ENCODE assay signal across 8 cellular contexts in the genomic region with DNA sequence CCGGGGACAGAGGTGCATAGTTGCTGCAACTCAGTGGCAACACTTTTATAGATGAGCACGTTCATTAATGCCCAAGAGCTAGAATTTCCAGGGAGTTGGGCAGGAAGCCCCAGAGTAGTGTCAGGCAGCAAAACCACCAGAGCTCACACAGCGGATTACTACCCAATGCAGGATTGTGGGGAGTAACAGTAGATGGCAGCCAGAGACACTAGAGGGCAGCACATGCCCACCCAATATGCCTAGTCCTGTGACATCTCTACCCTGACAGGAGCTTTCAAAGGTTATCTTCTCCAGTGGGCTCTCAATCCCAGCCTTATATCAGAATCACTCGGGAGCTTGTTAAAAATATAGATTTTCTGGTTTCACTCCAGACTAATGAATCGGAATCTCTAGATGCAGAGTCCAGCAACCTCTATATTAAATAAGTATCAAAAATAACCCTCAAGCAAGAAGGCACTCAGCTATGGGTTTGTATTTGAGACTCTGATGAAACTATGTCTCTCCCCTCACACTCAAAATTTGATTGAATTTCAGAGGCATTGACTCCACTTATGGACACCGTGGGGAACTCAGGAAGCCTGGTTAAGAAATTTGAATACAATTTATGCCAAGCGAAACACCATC. TPM values are rescaled to one million over a fixed set of nuclear protein-coding genes. Genes with fewer than 3 reads are reported as not detected.
DNase-seq lines count a peak whose midpoint lies in the region; ATAC-seq and TF ChIP-seq lines count a peak whose summit lies in the region.

No MANE protein-coding gene starts in this region.

- no peak overlapping the region for H3K27ac ChIP-seq in lower lobe of right lung

- TF ChIP-seq CTCF in lower lobe of right lung (IDR thresholded peaks at IDR 0.05) = peak; percentile 87

- no peaks in the 10 kb centered on the region for H3K4me1 ChIP-seq in lower lobe of right lung

- H3K9me3 ChIP-seq in lower lobe of right lung = no peaks in the 10 kb centered on the region

- DNase-seq in AG08396 (ENCODE audit: low spot score) = peak; percentile 81
- peak; percentile 39 for DNase-seq in NCI-H82 treated with DMSO at 0.1 percent for 48 hours (lab: John Stamatoyannopoulos, UW; ENCODE audit: unreplicated experiment)
- DNase-seq in activated CD4-positive, alpha-beta T cell treated with anti-CD3 and anti-CD28 coated beads, Interleukin-2, amount 50 U/mL, for 4 hours = peak; percentile 78 to 81
- DNase-seq in ecto neural progenitor cell (ENCODE audit: low spot score) = peak; percentile 85
- DNase-seq in lower lobe of right lung = peak; percentile 68
- DNase-seq in stimulated activated CD8-positive, alpha-beta memory T cell treated with anti-CD3 and anti-CD28 coated beads, Interleukin-12 subunit alpha, Interleukin-12 subunit beta, amount 100 ng/mL, for 24 hours (ENCODE audit: extremely low read depth) = peak; percentile 28

- no peaks in the 10 kb centered on the region for H3K36me3 ChIP-seq in lower lobe of right lung

- intact Hi-C loops in lower lobe of right lung (cut with DNase I) = loop anchor here (10.0 kb wide), 1 partner anchor 575 kb away; no protein-coding TSS in a partner anchor

- peaks cover 18% of the 10 kb centered on the region for H3K27me3 ChIP-seq in lower lobe of right lung (ENCODE audit: low read depth)

- ATAC-seq in GM18870 (IDR thresholded peaks at IDR 0.05; ENCODE audit: unreplicated experiment) (peak; percentile 64), HG03520 (IDR thresholded peaks at IDR 0.05; ENCODE audit: unreplicated experiment) (peak; percentile 68), lower lobe of right lung (peak; percentile 97 to 98)

- no peak overlapping the region for H3K4me3 ChIP-seq in lower lobe of right lung

RNA-seq across cellular contexts. Expression of gene PHF24, which starts 58.4 kb away (rescaled TPM):
- 1.3 TPM for total RNA-seq in lower lobe of right lung

Comparison
In these comparisons a context has a peak if more than half of its experiments do, and no peak if none do; other contexts are left out.
1. DNase-seq: peak in every context shown above with its lines; median percentile 85 in ecto neural progenitor cell; 81 in AG08396; 80 in activated CD4-positive, alpha-beta T cell treated with anti-CD3 and anti-CD28 coated beads, Interleukin-2, amount 50 U/mL, for 4 hours; 68 in lower lobe of right lung; 39 in NCI-H82 treated with DMSO at 0.1 percent for 48 hours; 28 in stimulated activated CD8-positive, alpha-beta memory T cell treated with anti-CD3 and anti-CD28 coated beads, Interleukin-12 subunit alpha, Interleukin-12 subunit beta, amount 100 ng/mL, for 24 hours.